Comparison of ENCODE assay signal across 8 cellular contexts in the genomic region with DNA sequence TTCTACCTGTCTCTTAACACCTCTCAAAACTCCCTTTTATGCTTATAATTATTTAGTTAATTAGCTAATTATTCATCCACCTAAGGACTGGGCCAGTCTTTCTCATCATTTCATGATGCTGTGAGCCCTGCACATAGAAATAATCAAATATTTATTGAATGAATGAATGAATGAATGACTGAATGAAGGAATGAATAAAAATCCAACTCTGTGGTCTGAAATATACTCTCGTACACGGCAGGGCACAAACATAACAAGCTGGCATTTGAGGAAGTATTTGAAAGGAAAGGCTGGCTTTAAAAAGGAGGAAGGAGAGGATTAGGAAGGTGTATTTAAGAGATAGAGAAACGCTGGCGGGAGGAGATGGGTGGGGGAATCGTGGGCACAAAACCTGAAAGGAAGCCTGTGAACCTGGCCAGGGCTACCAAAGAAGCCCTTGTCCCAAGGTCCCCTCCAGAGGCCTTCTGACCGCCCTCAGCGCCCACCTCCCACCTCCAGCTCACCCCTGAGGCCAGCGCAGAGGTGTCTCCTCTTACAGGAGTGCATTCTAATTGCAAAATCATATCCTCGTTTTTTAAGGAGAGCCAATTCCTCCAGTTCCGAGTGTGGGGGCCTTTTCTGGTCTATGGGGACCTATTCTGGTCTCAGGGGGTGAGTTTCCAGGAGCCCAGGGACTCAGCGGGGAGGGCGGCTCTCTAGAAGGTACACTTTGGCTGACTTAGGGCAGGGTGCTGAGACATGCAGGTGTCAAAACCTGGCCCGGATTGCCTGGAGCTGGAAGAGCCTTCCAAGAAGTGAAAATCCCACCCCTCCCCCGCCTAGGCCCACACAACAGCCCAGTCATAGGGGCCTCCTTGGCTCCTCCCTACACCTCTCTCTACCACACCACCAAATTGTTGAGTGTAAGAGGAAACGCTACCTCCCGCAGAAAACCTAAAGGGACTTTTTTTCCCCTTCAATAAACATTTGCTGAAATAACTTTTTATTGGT. TPM values are rescaled to one million over a fixed set of nuclear protein-coding genes. Genes with fewer than 3 reads are reported as not detected.
DNase-seq lines count a peak whose midpoint lies in the region; ATAC-seq and TF ChIP-seq lines count a peak whose summit lies in the region.

No MANE protein-coding gene starts in this region.

- peak overlapping the region; percentile 47 for H2AK9ac ChIP-seq in IMR-90 (replicated peaks; ENCODE audit: low read depth, low read length, poor library complexity)

- no peak overlapping the region for H3K56ac ChIP-seq in IMR-90 (ENCODE audit: extremely low read depth, insufficient read depth, low read length)

- H3K4me1 Mint-ChIP-seq in activated T-cell treated with anti-CD3 and anti-CD28 coated beads, Interleukin-2, amount 50 U/mL, for 4 hours (ENCODE audit: low read depth) = peaks cover 8% of the 10 kb centered on the region

- POLR2A ChIA-PET in IMR-90 (lab: Charles Lee; ENCODE audit: unreplicated experiment) = no interaction called here

- no peak overlapping the region for H3K27ac ChIP-seq in IMR-90 (ENCODE audit: insufficient read depth, low read length)
- peak overlapping the region in 1 of 2 donors; percentile 24 for H3K27ac ChIP-seq in left lung
- H3K27ac ChIP-seq in thyroid gland = no peak overlapping the region

- H3K79me1 ChIP-seq in IMR-90 (ENCODE audit: low read depth in 1 of 2, low read length in 2 of 2) = no peaks in the 10 kb centered on the region

- dilution Hi-C loops in IMR-90 (cut with HindIII; ENCODE audit: low sequenced_read_pairs, unreplicated experiment) = no loop called here

- peaks cover 4% of the 10 kb centered on the region; the same call in 1 of the 2 replicates for H3K4me1 ChIP-seq in IMR-90 (ENCODE audit: control insufficient read depth, insufficient read depth, low read length)
- peaks cover 4 to 14% of the 10 kb centered on the region in 2 donors for H3K4me1 ChIP-seq in left lung
- H3K4me1 ChIP-seq in thyroid gland = peaks cover 23% of the 10 kb centered on the region in 2 donors

- H3K36me3 ChIP-seq in IMR-90 (ENCODE audit: control insufficient read depth, insufficient read depth, low read length) = no peaks in the 10 kb centered on the region
- H3K36me3 ChIP-seq in left lung = no peaks in the 10 kb centered on the region
- H3K36me3 ChIP-seq in thyroid gland = no peaks in the 10 kb centered on the region

- H3K18ac ChIP-seq in IMR-90 (ENCODE audit: low read depth, low read length) = no peak overlapping the region

- H3K4me3 ChIP-seq in IMR-90 (ENCODE audit: insufficient read depth, low read depth, low read length) (no peak overlapping the region), left lung (no peak overlapping the region), thyroid gland (replicated peaks in 1 of 3) (no peak overlapping the region)

- BruUV-seq in IMR-90 (replicated peaks; lab: Mats Ljungman, UMichigan) = no TSS peak

- H3K9me1 ChIP-seq in IMR-90 (ENCODE audit: insufficient read depth, low read length) = no peaks in the 10 kb centered on the region

- H3K9ac ChIP-seq in IMR-90 (ENCODE audit: low read depth, low read length) = no peak overlapping the region

- H2BK120ac ChIP-seq in IMR-90 (ENCODE audit: low read depth, low read length) = no peak overlapping the region

- H4K91ac ChIP-seq in IMR-90 (ENCODE audit: insufficient read depth, low read depth, low read length) = no peak overlapping the region

- no peak overlapping the region for H2AFZ ChIP-seq in IMR-90 (replicated peaks; ENCODE audit: low read length, poor library complexity)

- H4K5ac ChIP-seq in IMR-90 (ENCODE audit: low read depth, low read length) = no peak overlapping the region

- H3K23ac ChIP-seq in IMR-90 (ENCODE audit: low read depth, low read length) = no peak overlapping the region

- H2BK15ac ChIP-seq in IMR-90 (ENCODE audit: low read depth, low read length) = no peak overlapping the region

- no peak for TF ChIP-seq POLR2A in IMR-90 (IDR thresholded peaks at IDR 0.05; ENCODE audit: low read depth, low read length)
- TF ChIP-seq POLR2A in thyroid gland (IDR thresholded peaks at IDR 0.05) = no peak

- H3K4ac ChIP-seq in IMR-90 (ENCODE audit: low read depth, low read length) = no peak overlapping the region

- H4K8ac ChIP-seq in IMR-90 (ENCODE audit: low read depth in 2 of 2, low read length in 2 of 2) = no peak overlapping the region

- H3K4me2 ChIP-seq in IMR-90 (ENCODE audit: low read depth, low read length) = no peak overlapping the region

- no peak overlapping the region for H3K14ac ChIP-seq in IMR-90 (replicated peaks; ENCODE audit: low read depth, low read length)

- H2BK20ac ChIP-seq in IMR-90 (ENCODE audit: low read depth, low read length) = no peak overlapping the region

- peaks cover 2% of the 10 kb centered on the region; the same call in 1 of the 2 replicates for H3K9me3 ChIP-seq in IMR-90 (ENCODE audit: control insufficient read depth, insufficient read depth, low read length)
- H3K9me3 ChIP-seq in left lung = no peaks in the 10 kb centered on the region
- no peaks in the 10 kb centered on the region for H3K9me3 ChIP-seq in thyroid gland

- DNase-seq in activated CD4-positive, alpha-beta T cell treated with anti-CD3 and anti-CD28 coated beads for 48 hours = peak; percentile 78
- DNase-seq in activated CD4-positive, alpha-beta T cell treated with anti-CD3 and anti-CD28 coated beads, Interleukin-2, amount 50 U/mL, for 1 hour = no peak
- DNase-seq in IMR-90 (no peak), left lung (no peak), thyroid gland (peak; percentile 82 to 86), LoVo (ENCODE audit: low spot score) (no peak)
- DNase-seq in activated T-cell treated with anti-CD3 and anti-CD28 coated beads, Interleukin-2, amount 50 U/mL, for 4 hours = no peak

- peaks cover 1% of the 10 kb centered on the region for H3K9me3 Mint-ChIP-seq in activated T-cell treated with anti-CD3 and anti-CD28 coated beads, Interleukin-2, amount 50 U/mL, for 4 hours

- peaks cover 2% of the 10 kb centered on the region for H3K27me3 Mint-ChIP-seq in activated T-cell treated with anti-CD3 and anti-CD28 coated beads, Interleukin-2, amount 50 U/mL, for 4 hours (ENCODE audit: low read depth)

- in situ Hi-C loops in IMR-90 (cut with MboI; ENCODE audit: low sequenced_read_pairs) = no loop called here

- no peak overlapping the region for H2AK5ac ChIP-seq in IMR-90 (ENCODE audit: low read depth, low read length)

- TF ChIP-seq CTCF in IMR-90 (conservative IDR thresholded peaks at IDR 0.05; ENCODE audit: low read depth, low read length) (no peak), left lung (IDR thresholded peaks at IDR 0.05) (no peak), thyroid gland (IDR thresholded peaks at IDR 0.05) (no peak)

- CTCF ChIA-PET in IMR-90 (lab: Yijun Ruan, JAX) = no interaction called here

- TF ChIP-seq RAD21 in IMR-90 (IDR thresholded peaks at IDR 0.05; ENCODE audit: low read length) = no peak

- no peak overlapping the region for H2BK5ac ChIP-seq in IMR-90 (ENCODE audit: low read depth, low read length, poor library complexity, severe bottlenecking)

- 43 to 100% methylated on average over 2 of the region's 16 CpGs for WGBS in IMR-90 (ENCODE audit: extremely low coverage in 2 of 2, insufficient read length in 1 of 2), 2 experiments
- WGBS in thyroid gland, 2 donors = 45 to 46% methylated on average over 15 to 16 of the region's 16 CpGs

- H3K27me3 ChIP-seq in IMR-90 (ENCODE audit: control insufficient read depth, insufficient read depth, low read length) = no peaks in the 10 kb centered on the region; the same call in 1 of the 2 replicates
- no peaks in the 10 kb centered on the region for H3K27me3 ChIP-seq in left lung
- no peaks in the 10 kb centered on the region for H3K27me3 ChIP-seq in thyroid gland

- no peaks in the 10 kb centered on the region for H3K36me3 Mint-ChIP-seq in activated T-cell treated with anti-CD3 and anti-CD28 coated beads, Interleukin-2, amount 50 U/mL, for 4 hours (ENCODE audit: insufficient read depth)

- no peaks in the 10 kb centered on the region for H4K20me1 ChIP-seq in IMR-90 (ENCODE audit: insufficient read depth, low read length)

- no peak overlapping the region for H3K4me3 Mint-ChIP-seq in activated T-cell treated with anti-CD3 and anti-CD28 coated beads, Interleukin-2, amount 50 U/mL, for 4 hours

- intact Hi-C loops in IMR-90 (cut with micrococcal nuclease) = no loop called here
- intact Hi-C loops in left lung (cut with DNase I) = no loop called here
- intact Hi-C loops in thyroid gland (cut with DNase I) = no loop called here

- ATAC-seq in IMR-90 (ENCODE audit: low read depth) (no peak), left lung (peak; percentile 91), GM18519 (IDR thresholded peaks at IDR 0.05; ENCODE audit: low FRiP score, unreplicated experiment) (no peak)
- ATAC-seq in activated T-cell treated with anti-CD3 and anti-CD28 coated beads, Interleukin-2, amount 50 U/mL, for 4 hours = peak; percentile 66 to 82

TF ChIP-seq in IMR-90, 13 proteins besides CTCF, POLR2A, EP300 and RAD21 (continues in another document):
- TF ChIP-seq MAFK (IDR thresholded peaks at IDR 0.05; ENCODE audit: low read depth, low read length) = no peak
- no peak for TF ChIP-seq RFX5 (IDR thresholded peaks at IDR 0.05; ENCODE audit: low read depth, low read length)
- TF ChIP-seq CHD1 (IDR thresholded peaks at IDR 0.05; ENCODE audit: low read depth, low read length) = no peak
- no peak for TF ChIP-seq BHLHE40 (IDR thresholded peaks at IDR 0.05; ENCODE audit: low read depth, low read length)
- no peak for TF ChIP-seq SMC3 (IDR thresholded peaks at IDR 0.05; ENCODE audit: low read depth, low read length)
- no peak for TF ChIP-seq MAZ (IDR thresholded peaks at IDR 0.05; ENCODE audit: borderline replicate concordance, low read depth, low read length)
- no peak for TF ChIP-seq CEBPB (IDR thresholded peaks at IDR 0.05; ENCODE audit: low read depth, low read length)
- no peak for TF ChIP-seq NFE2L2 (IDR thresholded peaks at IDR 0.05; ENCODE audit: low read depth, low read length)
- TF ChIP-seq, protein P1, sequence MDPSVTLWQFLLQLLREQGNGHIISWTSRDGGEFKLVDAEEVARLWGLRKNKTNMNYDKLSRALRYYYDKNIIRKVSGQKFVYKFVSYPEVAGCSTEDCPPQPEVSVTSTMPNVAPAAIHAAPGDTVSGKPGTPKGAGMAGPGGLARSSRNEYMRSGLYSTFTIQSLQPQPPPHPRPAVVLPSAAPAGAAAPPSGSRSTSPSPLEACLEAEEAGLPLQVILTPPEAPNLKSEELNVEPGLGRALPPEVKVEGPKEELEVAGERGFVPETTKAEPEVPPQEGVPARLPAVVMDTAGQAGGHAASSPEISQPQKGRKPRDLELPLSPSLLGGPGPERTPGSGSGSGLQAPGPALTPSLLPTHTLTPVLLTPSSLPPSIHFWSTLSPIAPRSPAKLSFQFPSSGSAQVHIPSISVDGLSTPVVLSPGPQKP (IDR thresholded peaks at IDR 0.05; ENCODE audit: borderline replicate concordance, low read depth, low read length) = no peak

RNA-seq across cellular contexts. Expression of a gene that starts 8.7 kb away (rescaled TPM):
- total RNA-seq in IMR-90 (2012; rRNA removed) (35.7 and 38.9 TPM in 2 replicates), left lung (10 to 100 TPM; 56.8 to 57.6 TPM), thyroid gland (10 to 100 TPM; 24.2 to 54.6 (median 36.3) TPM)
- 38.4 and 39.7 TPM in 2 replicates for polyA plus RNA-seq in IMR-90 (2012; rRNA removed)
- polyA plus RNA-seq in IMR-90 (2012; cell fraction: cytosol; rRNA removed) = 47.8 and 52.8 TPM in 2 replicates
- 18.7 and 32.8 TPM in 2 replicates for polyA plus RNA-seq in IMR-90 (2012; cell fraction: nucleus; rRNA removed; ENCODE audit: low replicate concordance)
- total RNA-seq in activated T-cell treated with anti-CD3 and anti-CD28 coated beads, Interleukin-2, amount 50 U/mL, for 4 hours = 1 to 10 TPM in 2 of 3 donors, under 1 TPM in 1; 0.61 to 1.3 (median 1.3) TPM

Comparison
In these comparisons a context has a peak if more than half of its experiments do, and no peak if none do; other contexts are left out.
1. DNase-seq: peak in activated CD4-positive, alpha-beta T cell treated with anti-CD3 and anti-CD28 coated beads for 48 hours (single experiment) and thyroid gland (2 of 2); none in activated CD4-positive, alpha-beta T cell treated with anti-CD3 and anti-CD28 coated beads, Interleukin-2, amount 50 U/mL, for 1 hour (single experiment), IMR-90 (single experiment), activated T-cell treated with anti-CD3 and anti-CD28 coated beads, Interleukin-2, amount 50 U/mL, for 4 hours (single experiment), left lung (0 of 2) and LoVo (single experiment).
2. ATAC-seq: peak in activated T-cell treated with anti-CD3 and anti-CD28 coated beads, Interleukin-2, amount 50 U/mL, for 4 hours (2 of 2) and left lung (single experiment); none in IMR-90 (single experiment) and GM18519 (single experiment).
3. RNA of a gene that starts 8.7 kb away (total RNA-seq): 56.8 to 57.6 TPM in left lung, 24.2 to 54.6 TPM in thyroid gland and 35.7 to 38.9 TPM in IMR-90; 0.61 to 1.3 TPM in activated T-cell treated with anti-CD3 and anti-CD28 coated beads, Interleukin-2, amount 50 U/mL, for 4 hours; every median in the first group is over 10 times any median in the second.